1 cellular context compared by ENCODE assay signal in genomic region chr1:119874186-119874585, GRCh38.
A peak's percentile ranks its signal among the peaks of the same experiment; 100 is the strongest.
TF ChIP-seq lines count a peak whose summit lies in the region.

No MANE protein-coding gene starts in this region.

TF ChIP-seq in K562, 482 proteins besides CTCF, POLR2A, EP300 and RAD21 (continued from another document and continues in another):
- TF ChIP-seq MNT (conservative IDR thresholded peaks at IDR 0.05) (0 out of 4 replicates have a peak, but pooled peaks of 1 of the 2 experiments have one; percentile 39), RCOR1 (IDR thresholded peaks at IDR 0.05; ENCODE audit: borderline replicate concordance in 1 of 2, low read depth in 2 of 2, low read length in 2 of 2) (peak in 1 of 2 experiments; percentile 54; a peak in 1 of 4 replicates), NFXL1 (CRISPR knock-in tag; IDR thresholded peaks at IDR 0.05) (no peak), TCF3 (CRISPR knock-in tag; IDR thresholded peaks at IDR 0.05) (peak; percentile 52), KDM1A (IDR thresholded peaks at IDR 0.05) (peak in 1 of 2 experiments; percentile 12; a peak in 1 of 4 replicates), ARID2 (IDR thresholded peaks at IDR 0.05) (no peak), CREM (IDR thresholded peaks at IDR 0.05; ENCODE audit: low read depth) (0 out of 2 replicates have a peak, but pooled peaks have one; percentile 19), BHLHE40 (IDR thresholded peaks at IDR 0.05; ENCODE audit: low read length) (0 out of 2 replicates have a peak, but pooled peaks have one; percentile 40), TRIM24 (IDR thresholded peaks at IDR 0.05) (peak; percentile 32 to 65; a peak in 1 of 4 replicates), SMARCA4 (IDR thresholded peaks at IDR 0.05) (peak; percentile 71), HDAC3 (IDR thresholded peaks at IDR 0.05; ENCODE audit: borderline replicate concordance, partially characterized antibody) (peak; percentile 22), MAFG (tag; conservative IDR thresholded peaks at IDR 0.05) (peak; percentile 49), MYC (IDR thresholded peaks at IDR 0.05; ENCODE audit: low read depth, low read length) (0 out of 2 replicates have a peak, but pooled peaks have one; percentile 20), MYC (CRISPR knock-in tag; IDR thresholded peaks at IDR 0.05; ENCODE audit: borderline replicate concordance, low read depth) (no peak), DPF2 (IDR thresholded peaks at IDR 0.05) (peak; percentile 76), THRA (IDR thresholded peaks at IDR 0.05) (no peak), FOXA1 (IDR thresholded peaks at IDR 0.05; ENCODE audit: borderline replicate concordance) (no peak), MAZ (CRISPR knock-in tag; conservative IDR thresholded peaks at IDR 0.05 in 1 of 2, IDR thresholded peaks at IDR 0.05 in 1 of 2) (peak in 1 of 2 experiments; percentile 48; a peak in 1 of 4 replicates), FOSL1 (tag; conservative IDR thresholded peaks at IDR 0.05) (peak; percentile 71), CCNT2 (IDR thresholded peaks at IDR 0.05; ENCODE audit: borderline replicate concordance, extremely low read depth, insufficient read length, low read depth, low read length) (peak; percentile 51), TOE1 (IDR thresholded peaks at IDR 0.05; ENCODE audit: borderline replicate concordance) (no peak), TOE1 (CRISPR knock-in tag; IDR thresholded peaks at IDR 0.05; ENCODE audit: borderline replicate concordance, low read depth) (no peak), STAT5A (IDR thresholded peaks at IDR 0.05; ENCODE audit: borderline replicate concordance, low read length) (peak; percentile 62), ARID1B (IDR thresholded peaks at IDR 0.05) (peak; percentile 88), NFIC (IDR thresholded peaks at IDR 0.05) (peak; percentile 93), ZBTB17 (CRISPR knock-in tag; IDR thresholded peaks at IDR 0.05) (0 out of 2 replicates have a peak, but pooled peaks have one; percentile 25), ZNF512 (tag; IDR thresholded peaks at IDR 0.05) (no peak), NCOR1 (IDR thresholded peaks at IDR 0.05) (peak; percentile 85), SMARCE1 (IDR thresholded peaks at IDR 0.05) (peak; percentile 32; the same call in 1 of the 2 replicates), NRF1 (conservative IDR thresholded peaks at IDR 0.05 in 1 of 2, IDR thresholded peaks at IDR 0.05 in 1 of 2) (peak in 1 of 2 experiments; percentile 23; a peak in 1 of 4 replicates), PKNOX1 (IDR thresholded peaks at IDR 0.05) (no peak), STAT6 (CRISPR knock-in tag; IDR thresholded peaks at IDR 0.05) (no peak), TBL1XR1 (IDR thresholded peaks at IDR 0.05; ENCODE audit: low read length in 2 of 2) (peak; percentile 55 to 72; a peak in 1 of 4 replicates), L3MBTL2 (IDR thresholded peaks at IDR 0.05) (peak; percentile 38; the same call in 1 of the 2 replicates), PBX2 (CRISPR knock-in tag; IDR thresholded peaks at IDR 0.05; ENCODE audit: low read depth) (no peak), PBX2 (tag; conservative IDR thresholded peaks at IDR 0.05; ENCODE audit: low read depth) (peak; percentile 52), MEIS2 (IDR thresholded peaks at IDR 0.05; ENCODE audit: partially characterized antibody) (peak; percentile 49), NFE2 (IDR thresholded peaks at IDR 0.05; ENCODE audit: low read depth) (peak; percentile 50; the same call in 1 of the 2 replicates), OTX1 (CRISPR knock-in tag; IDR thresholded peaks at IDR 0.05) (0 out of 2 replicates have a peak, but pooled peaks have one; percentile 55), GATA2 (CRISPR knock-in tag; IDR thresholded peaks at IDR 0.05) (peak; percentile 50; the same call in 1 of the 2 replicates), MBD2 (IDR thresholded peaks at IDR 0.05; ENCODE audit: borderline replicate concordance, low read depth) (peak; percentile 33; the same call in 1 of the 2 replicates), CBFA2T3 (IDR thresholded peaks at IDR 0.05) (peak; percentile 84)
- TF ChIP-seq, protein P1, sequence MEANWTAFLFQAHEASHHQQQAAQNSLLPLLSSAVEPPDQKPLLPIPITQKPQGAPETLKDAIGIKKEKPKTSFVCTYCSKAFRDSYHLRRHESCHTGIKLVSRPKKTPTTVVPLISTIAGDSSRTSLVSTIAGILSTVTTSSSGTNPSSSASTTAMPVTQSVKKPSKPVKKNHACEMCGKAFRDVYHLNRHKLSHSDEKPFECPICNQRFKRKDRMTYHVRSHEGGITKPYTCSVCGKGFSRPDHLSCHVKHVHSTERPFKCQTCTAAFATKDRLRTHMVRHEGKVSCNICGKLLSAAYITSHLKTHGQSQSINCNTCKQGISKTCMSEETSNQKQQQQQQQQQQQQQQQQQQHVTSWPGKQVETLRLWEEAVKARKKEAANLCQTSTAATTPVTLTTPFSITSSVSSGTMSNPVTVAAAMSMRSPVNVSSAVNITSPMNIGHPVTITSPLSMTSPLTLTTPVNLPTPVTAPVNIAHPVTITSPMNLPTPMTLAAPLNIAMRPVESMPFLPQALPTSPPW (CRISPR knock-in tag; IDR thresholded peaks at IDR 0.05): peak; percentile 45; the same call in 1 of the 2 replicates
- TF ChIP-seq, protein P2, sequence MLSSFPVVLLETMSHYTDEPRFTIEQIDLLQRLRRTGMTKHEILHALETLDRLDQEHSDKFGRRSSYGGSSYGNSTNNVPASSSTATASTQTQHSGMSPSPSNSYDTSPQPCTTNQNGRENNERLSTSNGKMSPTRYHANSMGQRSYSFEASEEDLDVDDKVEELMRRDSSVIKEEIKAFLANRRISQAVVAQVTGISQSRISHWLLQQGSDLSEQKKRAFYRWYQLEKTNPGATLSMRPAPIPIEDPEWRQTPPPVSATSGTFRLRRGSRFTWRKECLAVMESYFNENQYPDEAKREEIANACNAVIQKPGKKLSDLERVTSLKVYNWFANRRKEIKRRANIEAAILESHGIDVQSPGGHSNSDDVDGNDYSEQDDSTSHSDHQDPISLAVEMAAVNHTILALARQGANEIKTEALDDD (IDR thresholded peaks at IDR 0.05): 0 out of 2 replicates have a peak, but pooled peaks have one; percentile 24
- TF ChIP-seq, protein P3, sequence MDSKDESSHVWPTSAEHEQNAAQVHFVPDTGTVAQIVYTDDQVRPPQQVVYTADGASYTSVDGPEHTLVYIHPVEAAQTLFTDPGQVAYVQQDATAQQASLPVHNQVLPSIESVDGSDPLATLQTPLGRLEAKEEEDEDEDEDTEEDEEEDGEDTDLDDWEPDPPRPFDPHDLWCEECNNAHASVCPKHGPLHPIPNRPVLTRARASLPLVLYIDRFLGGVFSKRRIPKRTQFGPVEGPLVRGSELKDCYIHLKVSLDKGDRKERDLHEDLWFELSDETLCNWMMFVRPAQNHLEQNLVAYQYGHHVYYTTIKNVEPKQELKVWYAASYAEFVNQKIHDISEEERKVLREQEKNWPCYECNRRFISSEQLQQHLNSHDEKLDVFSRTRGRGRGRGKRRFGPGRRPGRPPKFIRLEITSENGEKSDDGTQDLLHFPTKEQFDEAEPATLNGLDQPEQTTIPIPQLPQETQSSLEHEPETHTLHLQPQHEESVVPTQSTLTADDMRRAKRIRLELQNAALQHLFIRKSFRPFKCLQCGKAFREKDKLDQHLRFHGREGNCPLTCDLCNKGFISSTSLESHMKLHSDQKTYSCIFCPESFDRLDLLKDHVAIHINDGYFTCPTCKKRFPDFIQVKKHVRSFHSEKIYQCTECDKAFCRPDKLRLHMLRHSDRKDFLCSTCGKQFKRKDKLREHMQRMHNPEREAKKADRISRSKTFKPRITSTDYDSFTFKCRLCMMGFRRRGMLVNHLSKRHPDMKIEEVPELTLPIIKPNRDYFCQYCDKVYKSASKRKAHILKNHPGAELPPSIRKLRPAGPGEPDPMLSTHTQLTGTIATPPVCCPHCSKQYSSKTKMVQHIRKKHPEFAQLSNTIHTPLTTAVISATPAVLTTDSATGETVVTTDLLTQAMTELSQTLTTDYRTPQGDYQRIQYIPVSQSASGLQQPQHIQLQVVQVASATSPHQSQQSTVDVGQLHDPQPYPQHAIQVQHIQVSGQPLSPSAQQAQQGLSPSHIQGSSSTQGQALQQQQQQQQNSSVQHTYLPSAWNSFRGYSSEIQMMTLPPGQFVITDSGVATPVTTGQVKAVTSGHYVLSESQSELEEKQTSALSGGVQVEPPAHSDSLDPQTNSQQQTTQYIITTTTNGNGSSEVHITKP (IDR thresholded peaks at IDR 0.05; ENCODE audit: partially characterized antibody): peak; percentile 9
